In genomic region chr16:2973081-2973480, GRCh38 we compare ENCODE assay signal across 25 cellular contexts. TPM values are rescaled to one million over a fixed set of nuclear protein-coding genes. Genes with fewer than 3 reads are reported as not detected.
DNase-seq lines count a peak whose midpoint lies in the region; ATAC-seq and TF ChIP-seq lines count a peak whose summit lies in the region.
"Had no signal": no experiment of that assay in that cellular context is flagged by ENCODE, and none has a peak within 500 bp of the region (broad histone marks: within the 10 kb centered on the region; RNA-seq: fewer than 3 reads in every experiment).

No MANE protein-coding gene starts in this region.

- H3K4me3 Mint-ChIP-seq in neural crest cell: peak overlapping the region; percentile 89
- H3K4me3 Mint-ChIP-seq: T-helper 17 cell had no signal

- no peaks in the 10 kb centered on the region for H3K27me3 ChIP-seq in Karpas-422 (ENCODE audit: low read length)
- H3K27me3 ChIP-seq: BE2C had no signal

- H3K4me3 ChIP-seq in Karpas-422 (ENCODE audit: low read length): no peak overlapping the region
- H3K4me3 ChIP-seq: left lung, skin epidermis had no signal

- DNase-seq in Karpas-422 (no peak), anterior cingulate cortex (lab: John Stamatoyannopoulos, UW) (peak in 43 of 58 donors; percentile 13 to 81 (median 46)), neural crest cell (ENCODE audit: low read depth, low spot score) (no peak), NCI-H187 (lab: John Stamatoyannopoulos, UW) (no peak), GDM1 (lab: John Stamatoyannopoulos, UW) (no peak), AG08395 (ENCODE audit: low spot score) (no peak)
- DNase-seq: activated CD8-positive, alpha-beta memory T cell treated with anti-CD3 and anti-CD28 coated beads, Interleukin-2, amount 50 U/mL, for 48 hours; activated gamma-delta T cell treated with Interleukin-2 at 50 U/mL for 16 hours; DMS53; foreskin melanocyte; left lung; NCI-H1436; NK-92 treated with Interleukin-12 subunit alpha and Interleukin-12 subunit beta, amount 100 ng/mL, for 24 hours; SHP77 treated with DMSO at 0.1 percent for 48 hours; stimulated activated CD4-positive, alpha-beta T cell treated with anti-CD3 and anti-CD28 coated beads, Interleukin-4, amount 100 ng/mL, for 4 hours; stimulated activated CD8-positive, alpha-beta memory T cell treated with anti-CD3 and anti-CD28 coated beads, Interleukin-4, amount 100 ng/mL, for 48 hours; T-helper 17 cell had no signal

- peaks cover 16% of the 10 kb centered on the region; the same call in 1 of the 2 replicates for H3K36me3 ChIP-seq in Karpas-422 (ENCODE audit: insufficient read depth, low read length)

- no peaks in the 10 kb centered on the region for H3K9me3 ChIP-seq in Karpas-422 (ENCODE audit: low read length)
- H3K9me3 ChIP-seq: BE2C, left lung had no signal

- no peak overlapping the region for H3K27ac Mint-ChIP-seq in neural crest cell (ENCODE audit: unreplicated experiment)
- H3K27ac Mint-ChIP-seq: T-helper 17 cell had no signal

- H3K9ac ChIP-seq in Karpas-422 (ENCODE audit: low read length): peak overlapping the region; percentile 21; the same call in 1 of the 2 replicates
- H3K9ac ChIP-seq: parathyroid adenoma had no signal

- peak overlapping the region; percentile 6 for H3K4me2 ChIP-seq in Karpas-422 (ENCODE audit: low read depth, low read length, poor library complexity, severe bottlenecking)

- H3K27me3 Mint-ChIP-seq in neural crest cell (ENCODE audit: low read depth): peaks cover 21% of the 10 kb centered on the region

- H3K4me1 Mint-ChIP-seq in neural crest cell: peaks cover 30% of the 10 kb centered on the region

- peaks cover 60% of the 10 kb centered on the region for H3K4me1 ChIP-seq in Karpas-422 (ENCODE audit: low read length)

- peaks cover 30% of the 10 kb centered on the region for H3K79me2 ChIP-seq in Karpas-422 (ENCODE audit: low read length)
- H3K79me2 ChIP-seq: parathyroid adenoma had no signal

- no peak for ATAC-seq in GM19324 (IDR thresholded peaks at IDR 0.05; ENCODE audit: low FRiP score, unreplicated experiment)
- ATAC-seq: left lung, T-helper 17 cell had no signal

- H3K9me3 Mint-ChIP-seq in neural crest cell: no peaks in the 10 kb centered on the region

- H3K9me2 ChIP-seq in Karpas-422 (replicated peaks; ENCODE audit: insufficient read depth, low read length): no peaks in the 10 kb centered on the region

- peak overlapping the region; percentile 92 for H3K27ac ChIP-seq in C4-2B
- no peak overlapping the region for H3K27ac ChIP-seq in Karpas-422 (ENCODE audit: low read length)
- H3K27ac ChIP-seq: epithelial cell of prostate, left lung, parathyroid adenoma, skin epidermis had no signal

- TF ChIP-seq CTCF in C4-2B (conservative IDR thresholded peaks at IDR 0.05): no peak
- TF ChIP-seq CTCF in neural crest cell (conservative IDR thresholded peaks at IDR 0.05): no peak

- H2AFZ ChIP-seq in Karpas-422 (ENCODE audit: low read length): no peak overlapping the region
- H2AFZ ChIP-seq: parathyroid adenoma had no signal

- H4K20me1 ChIP-seq in Karpas-422 (ENCODE audit: insufficient read depth, low read depth, low read length): peaks cover 16% of the 10 kb centered on the region

- H3K36me3 Mint-ChIP-seq in neural crest cell (ENCODE audit: low read depth): peaks cover 5% of the 10 kb centered on the region

RNA-seq across cellular contexts. Expression of gene PAQR4, which starts 3.9 kb away (rescaled TPM):
- 30.7 and 44.0 TPM in 2 replicates for total RNA-seq in Karpas-422 (2014; rRNA removed; shearing (Covaris generic); ENCODE audit: low replicate concordance)
- total RNA-seq in neural crest cell: 53.3 and 53.4 TPM in 2 replicates

RNA-seq across cellular contexts. Expression of gene PKMYT1, which starts 7.2 kb away (rescaled TPM):
- total RNA-seq in Karpas-422 (2014; rRNA removed; shearing (Covaris generic); ENCODE audit: low replicate concordance): 17.6 and 30.3 TPM in 2 replicates
- total RNA-seq in neural crest cell: 80.1 and 82.2 TPM in 2 replicates
- total RNA-seq: T-helper 17 cell had no signal

RNA-seq across cellular contexts. Expression of gene KREMEN2, which starts 9.0 kb away (rescaled TPM):
- 3.4 and 8.5 TPM in 2 replicates for total RNA-seq in Karpas-422 (2014; rRNA removed; shearing (Covaris generic); ENCODE audit: low replicate concordance)
- total RNA-seq in neural crest cell: 1.0 TPM in 2 replicates
- total RNA-seq: left lung, T-helper 17 cell had no signal

RNA-seq across cellular contexts. Expression of gene CLDN9, which starts 39.6 kb away (rescaled TPM):
- not detected in 2 replicates for total RNA-seq in Karpas-422 (2014; rRNA removed; shearing (Covaris generic); ENCODE audit: low replicate concordance)
- not detected in 2 replicates for total RNA-seq in neural crest cell
- total RNA-seq: HT1080, T-helper 17 cell, temporal lobe had no signal

RNA-seq across cellular contexts. Expression of gene CLDN6, which starts 44.9 kb away (rescaled TPM):
- total RNA-seq in Karpas-422 (2014; rRNA removed; shearing (Covaris generic); ENCODE audit: low replicate concordance): not detected in 2 replicates
- 0.47 and 0.55 TPM in 2 replicates for total RNA-seq in neural crest cell
- total RNA-seq: HT1080, T-helper 17 cell had no signal

Comparison
In these comparisons a context has a peak if more than half of its experiments do, and no peak if none do; other contexts are left out.
1. DNase-seq: peak in anterior cingulate cortex (43 of 58); none in Karpas-422 (single experiment), neural crest cell (single experiment), NCI-H187 (0 of 2), GDM1 (single experiment) and AG08395 (single experiment).